ENCODE assay signal across 1 cellular context in the genomic region with DNA sequence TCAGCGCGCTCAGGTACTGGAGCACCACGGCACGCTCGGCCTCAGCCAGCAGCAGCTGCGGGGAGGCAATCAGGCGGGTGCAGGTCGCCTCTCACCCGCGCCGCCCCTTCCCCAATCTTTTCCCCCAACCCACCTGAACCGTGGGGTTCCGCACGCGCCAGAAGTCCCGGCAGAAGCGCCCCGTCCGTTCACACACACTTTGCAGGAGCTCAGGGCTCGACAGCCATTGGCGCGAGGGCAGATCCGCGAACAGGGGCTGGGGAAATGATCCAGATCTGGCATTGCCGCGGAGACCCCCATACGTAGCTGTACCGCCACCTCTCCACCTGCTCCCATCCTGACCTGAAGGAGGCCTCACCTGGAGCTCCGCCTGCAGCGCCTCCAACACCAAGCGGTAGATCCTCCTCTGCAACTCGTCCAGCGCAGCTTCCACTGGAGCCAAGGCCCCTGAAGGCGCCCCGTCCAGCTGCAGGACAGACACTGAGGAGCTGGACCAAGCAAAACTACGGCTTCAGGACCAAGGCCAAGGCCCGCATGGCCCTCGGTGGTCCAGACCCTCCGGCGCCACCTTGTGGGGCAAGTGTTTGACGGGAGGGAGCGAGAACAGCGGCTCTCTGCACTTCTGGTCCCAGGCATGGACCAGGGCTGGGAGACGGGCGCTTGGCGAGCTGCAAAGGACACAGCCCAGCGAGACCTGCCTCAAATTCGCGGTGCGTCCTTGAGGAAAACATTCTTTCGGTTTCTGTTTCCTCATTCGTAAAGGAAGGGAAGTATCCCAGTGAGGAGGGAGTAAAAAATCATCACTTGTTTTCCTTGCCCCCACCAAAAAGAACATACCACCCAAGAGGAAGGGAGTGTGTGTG.
A peak's percentile ranks its signal among the peaks of the same experiment; 100 is the strongest.
TF ChIP-seq lines count a peak whose summit lies in the region.

No MANE protein-coding gene starts in this region.

TF ChIP-seq in HepG2, 621 proteins besides CTCF, POLR2A, EP300 and RAD21 (continued from another document and continues in another):
- TF ChIP-seq SMARCE1 (IDR thresholded peaks at IDR 0.05; ENCODE audit: borderline replicate concordance) (no peak), MTA1 (CRISPR knock-in tag; IDR thresholded peaks at IDR 0.05; ENCODE audit: borderline replicate concordance) (peak; percentile 25; the same call in 1 of the 2 replicates), ZNF703 (CRISPR knock-in tag; IDR thresholded peaks at IDR 0.05; ENCODE audit: borderline replicate concordance) (no peak), ZNF235 (CRISPR knock-in tag; IDR thresholded peaks at IDR 0.05; ENCODE audit: borderline replicate concordance) (peak; percentile 97), SP140L (CRISPR knock-in tag; IDR thresholded peaks at IDR 0.05; ENCODE audit: borderline replicate concordance) (peak; percentile 78; the same call in 1 of the 2 replicates), ZNF572 (CRISPR knock-in tag; IDR thresholded peaks at IDR 0.05) (0 out of 2 replicates have a peak, but pooled peaks have one; percentile 24), ZNF839 (CRISPR knock-in tag; IDR thresholded peaks at IDR 0.05; ENCODE audit: borderline replicate concordance) (peak; percentile 94), ZKSCAN8 (CRISPR knock-in tag; IDR thresholded peaks at IDR 0.05; ENCODE audit: borderline replicate concordance) (peak; percentile 92; the same call in 1 of the 2 replicates), ZNF383 (CRISPR knock-in tag; IDR thresholded peaks at IDR 0.05; ENCODE audit: borderline replicate concordance) (no peak), ZBTB7B (CRISPR knock-in tag; IDR thresholded peaks at IDR 0.05) (peak; percentile 99), KLF15 (CRISPR knock-in tag; IDR thresholded peaks at IDR 0.05; ENCODE audit: borderline replicate concordance) (peak; percentile 58; the same call in 1 of the 2 replicates), ZFP62 (CRISPR knock-in tag; IDR thresholded peaks at IDR 0.05) (no peak), ZNF550 (CRISPR knock-in tag; IDR thresholded peaks at IDR 0.05; ENCODE audit: borderline replicate concordance) (no peak), ZKSCAN5 (CRISPR knock-in tag; IDR thresholded peaks at IDR 0.05) (peak; percentile 59; the same call in 1 of the 2 replicates), ZNF33B (CRISPR knock-in tag; IDR thresholded peaks at IDR 0.05) (peak; percentile 75; the same call in 1 of the 2 replicates), ZNF615 (CRISPR knock-in tag; IDR thresholded peaks at IDR 0.05; ENCODE audit: borderline replicate concordance) (0 out of 2 replicates have a peak, but pooled peaks have one; percentile 66), NCOR1 (IDR thresholded peaks at IDR 0.05; ENCODE audit: borderline replicate concordance, low read length) (no peak), ZNF367 (CRISPR knock-in tag; IDR thresholded peaks at IDR 0.05; ENCODE audit: borderline replicate concordance) (no peak), SP5 (CRISPR knock-in tag; IDR thresholded peaks at IDR 0.05; ENCODE audit: borderline replicate concordance, low read depth) (peak; percentile 76), ZNF777 (CRISPR knock-in tag; IDR thresholded peaks at IDR 0.05) (peak; percentile 84), ZNF713 (CRISPR knock-in tag; IDR thresholded peaks at IDR 0.05) (peak; percentile 88; the same call in 1 of the 2 replicates), ZNF570 (CRISPR knock-in tag; IDR thresholded peaks at IDR 0.05; ENCODE audit: borderline replicate concordance) (no peak), ATRX (CRISPR knock-in tag; IDR thresholded peaks at IDR 0.05; ENCODE audit: borderline replicate concordance) (no peak), SP1 (IDR thresholded peaks at IDR 0.05) (no peak), SP1 (CRISPR knock-in tag; IDR thresholded peaks at IDR 0.05) (peak; percentile 60), ZNF274 (CRISPR knock-in tag; IDR thresholded peaks at IDR 0.05) (peak; percentile 95), KLF16 (CRISPR knock-in tag; IDR thresholded peaks at IDR 0.05) (peak; percentile 86 to 99; a peak in 3 of 4 replicates)
- TF ChIP-seq, protein P1, sequence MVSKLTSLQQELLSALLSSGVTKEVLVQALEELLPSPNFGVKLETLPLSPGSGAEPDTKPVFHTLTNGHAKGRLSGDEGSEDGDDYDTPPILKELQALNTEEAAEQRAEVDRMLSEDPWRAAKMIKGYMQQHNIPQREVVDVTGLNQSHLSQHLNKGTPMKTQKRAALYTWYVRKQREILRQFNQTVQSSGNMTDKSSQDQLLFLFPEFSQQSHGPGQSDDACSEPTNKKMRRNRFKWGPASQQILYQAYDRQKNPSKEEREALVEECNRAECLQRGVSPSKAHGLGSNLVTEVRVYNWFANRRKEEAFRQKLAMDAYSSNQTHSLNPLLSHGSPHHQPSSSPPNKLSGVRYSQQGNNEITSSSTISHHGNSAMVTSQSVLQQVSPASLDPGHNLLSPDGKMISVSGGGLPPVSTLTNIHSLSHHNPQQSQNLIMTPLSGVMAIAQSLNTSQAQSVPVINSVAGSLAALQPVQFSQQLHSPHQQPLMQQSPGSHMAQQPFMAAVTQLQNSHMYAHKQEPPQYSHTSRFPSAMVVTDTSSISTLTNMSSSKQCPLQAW (CRISPR knock-in tag; IDR thresholded peaks at IDR 0.05), result peak; percentile 77
- TF ChIP-seq, protein P2, sequence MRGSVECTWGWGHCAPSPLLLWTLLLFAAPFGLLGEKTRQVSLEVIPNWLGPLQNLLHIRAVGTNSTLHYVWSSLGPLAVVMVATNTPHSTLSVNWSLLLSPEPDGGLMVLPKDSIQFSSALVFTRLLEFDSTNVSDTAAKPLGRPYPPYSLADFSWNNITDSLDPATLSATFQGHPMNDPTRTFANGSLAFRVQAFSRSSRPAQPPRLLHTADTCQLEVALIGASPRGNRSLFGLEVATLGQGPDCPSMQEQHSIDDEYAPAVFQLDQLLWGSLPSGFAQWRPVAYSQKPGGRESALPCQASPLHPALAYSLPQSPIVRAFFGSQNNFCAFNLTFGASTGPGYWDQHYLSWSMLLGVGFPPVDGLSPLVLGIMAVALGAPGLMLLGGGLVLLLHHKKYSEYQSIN (CRISPR knock-in tag; IDR thresholded peaks at IDR 0.05; ENCODE audit: borderline replicate concordance), result no peak
- TF ChIP-seq, protein P3, sequence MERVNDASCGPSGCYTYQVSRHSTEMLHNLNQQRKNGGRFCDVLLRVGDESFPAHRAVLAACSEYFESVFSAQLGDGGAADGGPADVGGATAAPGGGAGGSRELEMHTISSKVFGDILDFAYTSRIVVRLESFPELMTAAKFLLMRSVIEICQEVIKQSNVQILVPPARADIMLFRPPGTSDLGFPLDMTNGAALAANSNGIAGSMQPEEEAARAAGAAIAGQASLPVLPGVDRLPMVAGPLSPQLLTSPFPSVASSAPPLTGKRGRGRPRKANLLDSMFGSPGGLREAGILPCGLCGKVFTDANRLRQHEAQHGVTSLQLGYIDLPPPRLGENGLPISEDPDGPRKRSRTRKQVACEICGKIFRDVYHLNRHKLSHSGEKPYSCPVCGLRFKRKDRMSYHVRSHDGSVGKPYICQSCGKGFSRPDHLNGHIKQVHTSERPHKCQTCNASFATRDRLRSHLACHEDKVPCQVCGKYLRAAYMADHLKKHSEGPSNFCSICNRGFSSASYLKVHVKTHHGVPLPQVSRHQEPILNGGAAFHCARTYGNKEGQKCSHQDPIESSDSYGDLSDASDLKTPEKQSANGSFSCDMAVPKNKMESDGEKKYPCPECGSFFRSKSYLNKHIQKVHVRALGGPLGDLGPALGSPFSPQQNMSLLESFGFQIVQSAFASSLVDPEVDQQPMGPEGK (CRISPR knock-in tag; IDR thresholded peaks at IDR 0.05), result peak; percentile 85
- TF ChIP-seq, protein P4, sequence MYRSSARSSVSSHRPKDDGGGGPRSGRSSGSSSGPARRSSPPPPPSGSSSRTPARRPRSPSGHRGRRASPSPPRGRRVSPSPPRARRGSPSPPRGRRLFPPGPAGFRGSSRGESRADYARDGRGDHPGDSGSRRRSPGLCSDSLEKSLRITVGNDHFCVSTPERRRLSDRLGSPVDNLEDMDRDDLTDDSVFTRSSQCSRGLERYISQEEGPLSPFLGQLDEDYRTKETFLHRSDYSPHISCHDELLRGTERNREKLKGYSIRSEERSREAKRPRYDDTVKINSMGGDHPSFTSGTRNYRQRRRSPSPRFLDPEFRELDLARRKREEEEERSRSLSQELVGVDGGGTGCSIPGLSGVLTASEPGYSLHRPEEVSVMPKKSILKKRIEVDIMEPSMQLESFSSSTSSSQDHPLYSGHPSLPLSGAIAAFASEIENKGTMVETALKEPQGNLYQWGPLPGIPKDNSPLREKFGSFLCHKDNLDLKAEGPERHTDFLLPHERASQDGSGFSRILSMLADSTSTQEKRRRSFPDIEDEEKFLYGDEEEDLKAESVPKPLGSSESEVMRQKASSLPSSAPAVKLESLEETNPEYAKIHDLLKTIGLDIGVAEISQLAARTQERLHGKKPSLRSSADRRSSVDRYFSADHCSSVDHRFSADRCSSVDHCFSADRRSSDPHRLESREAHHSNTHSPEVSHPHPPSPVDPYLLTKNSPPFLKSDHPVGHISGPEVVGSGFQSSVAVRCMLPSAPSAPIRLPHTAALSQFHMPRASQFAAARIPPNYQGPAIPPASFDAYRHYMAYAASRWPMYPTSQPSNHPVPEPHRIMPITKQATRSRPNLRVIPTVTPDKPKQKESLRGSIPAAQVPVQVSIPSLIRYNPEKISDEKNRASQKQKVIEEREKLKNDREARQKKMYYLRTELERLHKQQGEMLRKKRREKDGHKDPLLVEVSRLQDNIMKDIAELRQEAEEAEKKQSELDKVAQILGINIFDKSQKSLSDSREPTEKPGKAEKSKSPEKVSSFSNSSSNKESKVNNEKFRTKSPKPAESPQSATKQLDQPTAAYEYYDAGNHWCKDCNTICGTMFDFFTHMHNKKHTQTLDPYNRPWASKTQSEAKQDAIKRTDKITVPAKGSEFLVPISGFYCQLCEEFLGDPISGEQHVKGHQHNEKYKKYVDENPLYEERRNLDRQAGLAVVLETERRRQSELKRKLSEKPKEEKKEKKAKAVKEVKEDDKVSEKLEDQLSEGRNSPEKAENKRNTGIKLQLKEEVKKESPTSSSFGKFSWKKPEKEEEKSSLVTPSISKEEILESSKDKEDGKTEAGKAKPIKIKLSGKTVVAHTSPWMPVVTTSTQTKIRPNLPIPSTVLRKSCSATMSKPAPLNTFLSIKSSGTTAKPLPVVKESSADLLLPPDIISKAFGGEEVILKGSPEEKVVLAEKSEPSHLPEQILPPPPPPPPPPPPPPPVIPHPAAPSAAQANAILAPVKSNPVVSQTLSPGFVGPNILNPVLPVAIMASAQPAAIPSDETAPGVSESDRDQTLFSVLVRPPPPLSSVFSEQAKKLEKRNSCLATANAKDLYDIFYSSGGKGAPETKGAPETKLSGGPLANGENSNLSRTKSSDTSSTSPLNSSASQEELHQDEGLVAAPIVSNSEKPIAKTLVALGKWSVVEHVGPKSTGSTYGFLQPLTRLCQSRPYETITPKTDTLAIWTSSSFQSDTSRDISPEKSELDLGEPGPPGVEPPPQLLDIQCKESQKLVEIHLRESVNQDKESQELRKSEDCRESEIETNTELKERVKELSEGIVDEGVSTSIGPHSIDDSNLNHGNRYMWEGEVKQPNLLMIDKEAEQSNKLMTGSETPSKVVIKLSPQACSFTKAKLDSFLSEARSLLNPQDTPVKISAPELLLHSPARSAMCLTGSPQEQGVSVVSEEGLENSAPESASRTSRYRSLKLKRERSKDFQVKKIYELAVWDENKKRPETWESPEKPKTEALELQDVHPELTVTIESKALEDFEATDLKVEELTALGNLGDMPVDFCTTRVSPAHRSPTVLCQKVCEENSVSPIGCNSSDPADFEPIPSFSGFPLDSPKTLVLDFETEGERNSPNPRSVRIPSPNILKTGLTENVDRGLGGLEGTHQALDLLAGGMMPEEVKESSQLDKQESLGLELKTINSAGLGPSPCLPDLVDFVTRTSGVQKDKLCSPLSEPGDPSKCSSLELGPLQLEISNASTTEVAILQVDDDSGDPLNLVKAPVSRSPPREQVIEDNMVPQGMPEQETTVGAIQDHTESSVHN (CRISPR knock-in tag; IDR thresholded peaks at IDR 0.05), result no peak
